Comparison of ENCODE assay signal across 7 cellular contexts in genomic region chr12:113161415-113162016, GRCh38. TPM values are rescaled to one million over a fixed set of nuclear protein-coding genes. Genes with fewer than 3 reads are reported as not detected.
A peak's percentile ranks its signal among the peaks of the same experiment; 100 is the strongest.
DNase-seq lines count a peak whose midpoint lies in the region; ATAC-seq and TF ChIP-seq lines count a peak whose summit lies in the region.
"Had no signal": no experiment of that assay in that cellular context is flagged by ENCODE, and none has a peak within 500 bp of the region (broad histone marks: within the 10 kb centered on the region; RNA-seq: fewer than 3 reads in every experiment).

No MANE protein-coding gene starts in this region.

- peaks cover 9% of the 10 kb centered on the region for H3K4me1 ChIP-seq in smooth muscle cell (ENCODE audit: low read depth)

- H3F3A ChIP-seq in smooth muscle cell (ENCODE audit: low read depth) = no peaks in the 10 kb centered on the region

- no peaks in the 10 kb centered on the region for H3K79me2 ChIP-seq in smooth muscle cell (ENCODE audit: low read depth)

- H3K4me3 ChIP-seq in smooth muscle cell = no peak overlapping the region

- H3K27me3 ChIP-seq in smooth muscle cell (ENCODE audit: low read depth) = peaks cover 2% of the 10 kb centered on the region

- H4K20me1 ChIP-seq in smooth muscle cell (ENCODE audit: low read depth) = peaks cover 10% of the 10 kb centered on the region

- WGBS in smooth muscle cell (ENCODE audit: low lambda C conversion rate) = 68% methylated on average over 22 of the region's 26 CpGs

- H3K9me3 ChIP-seq in smooth muscle cell (replicated peaks; ENCODE audit: low read depth) = no peaks in the 10 kb centered on the region

- DNase-seq in NCI-H1436 (lab: John Stamatoyannopoulos, UW) = peak; percentile 47
- no peak for DNase-seq in NCI-H1436 treated with DMSO at 0.1 percent for 48 hours (lab: John Stamatoyannopoulos, UW)
- DNase-seq in NCI-H82 treated with DMSO at 0.1 percent for 48 hours (lab: John Stamatoyannopoulos, UW; ENCODE audit: unreplicated experiment) = peak; percentile 94
- DNase-seq in left kidney (ENCODE audit: low read depth, low spot score) = peak; percentile 97
- no peak for DNase-seq in smooth muscle cell (lab: John Stamatoyannopoulos, UW; ENCODE audit: unreplicated experiment)

- no peak overlapping the region for H3K4me2 ChIP-seq in smooth muscle cell

- H3K9ac ChIP-seq in smooth muscle cell (ENCODE audit: low read depth) = no peak overlapping the region

- no peaks in the 10 kb centered on the region for H3K36me3 ChIP-seq in smooth muscle cell (ENCODE audit: low read depth)

- TF ChIP-seq CTCF in smooth muscle cell (IDR thresholded peaks at IDR 0.05; ENCODE audit: borderline replicate concordance, insufficient read depth, poor library complexity, severe bottlenecking) = no peak

- H2AFZ ChIP-seq in smooth muscle cell (ENCODE audit: low read depth) = no peak overlapping the region

- no peak for ATAC-seq in GM18511 (IDR thresholded peaks at IDR 0.05; ENCODE audit: unreplicated experiment)

- H3K27ac ChIP-seq in smooth muscle cell (ENCODE audit: low read depth) = no peak overlapping the region

RNA-seq across cellular contexts. Expression of gene CFAP73, which starts 12.0 kb away (rescaled TPM):
- total RNA-seq in smooth muscle cell = not detected in 2 replicates
- not detected in 2 replicates for polyA plus RNA-seq in smooth muscle cell
- polyA plus RNA-seq: AG04450 had no signal

RNA-seq across cellular contexts. Expression of gene DDX54, which starts 23.8 kb away (rescaled TPM):
- total RNA-seq in smooth muscle cell = 19.3 and 39.3 TPM in 2 replicates
- polyA plus RNA-seq in smooth muscle cell = 28.3 and 32.5 TPM in 2 replicates

RNA-seq across cellular contexts. Expression of gene RITA1, which starts 24.0 kb away (rescaled TPM):
- 9.1 and 9.6 TPM in 2 replicates for total RNA-seq in smooth muscle cell
- 12.2 and 14.0 TPM in 2 replicates for polyA plus RNA-seq in smooth muscle cell

RNA-seq across cellular contexts. Expression of gene RASAL1, which starts 26.0 kb away (rescaled TPM):
- total RNA-seq in smooth muscle cell = not detected in 2 replicates
- polyA plus RNA-seq in smooth muscle cell = not detected in 2 replicates
- polyA plus RNA-seq: AG04450 had no signal

RNA-seq across cellular contexts. Expression of gene TPCN1, which starts 59.7 kb away (rescaled TPM):
- total RNA-seq in smooth muscle cell = 12.1 and 12.9 TPM in 2 replicates
- 29.2 and 29.6 TPM in 2 replicates for polyA plus RNA-seq in smooth muscle cell

Comparison
In these comparisons a context has a peak if more than half of its experiments do, and no peak if none do; other contexts are left out.
1. DNase-seq: peak in NCI-H1436 (single experiment), NCI-H82 treated with DMSO at 0.1 percent for 48 hours (single experiment) and left kidney (single experiment); none in NCI-H1436 treated with DMSO at 0.1 percent for 48 hours (single experiment) and smooth muscle cell (single experiment).